Comparison of ENCODE assay signal across 25 cellular contexts in genomic region chr15:32646304-32646703, GRCh38. TPM values are rescaled to one million over a fixed set of nuclear protein-coding genes. Genes with fewer than 3 reads are reported as not detected.
A peak's percentile ranks its signal among the peaks of the same experiment; 100 is the strongest.
DNase-seq lines count a peak whose midpoint lies in the region; FAIRE-seq and TF ChIP-seq lines count a peak whose summit lies in the region.
"Had no signal": no experiment of that assay in that cellular context is flagged by ENCODE, and none has a peak within 500 bp of the region (broad histone marks: within the 10 kb centered on the region; RNA-seq: fewer than 3 reads in every experiment).

No MANE protein-coding gene starts in this region.

- POLR2A ChIA-PET in HEK293T (lab: Yijun Ruan, JAX), result no interaction called here

- H3K4me3 Mint-ChIP-seq in brain, result peak overlapping the region in 3 of 5 experiments; percentile 34 to 53 (median 38)
- H3K4me3 Mint-ChIP-seq: CD4-positive, CD25-positive, alpha-beta regulatory T cell; dendritic cell treated with granulocyte-macrophage colony-stimulating factor and Interleukin-4, amounts not matched to agents 40 ng/mL and 50 ng/mL, for 4 days; naive B cell had no signal

- TF ChIP-seq CTCF in brain (conservative IDR thresholded peaks at IDR 0.05), result no peak

- CTCF ChIA-PET in HEK293T (lab: Yijun Ruan, JAX), result no interaction called here

- no peak for FAIRE-seq in GM12892 (lab: Jason Lieb, UNC)
- FAIRE-seq: bronchial epithelial cell, small intestine had no signal

- H3K36me3 Mint-ChIP-seq in brain, result peaks cover 4% of the 10 kb centered on the region
- H3K36me3 Mint-ChIP-seq: CD4-positive, CD25-positive, alpha-beta regulatory T cell; naive B cell had no signal

- no peak for TF ChIP-seq POLR2A in GM12892 (IDR thresholded peaks at IDR 0.05; ENCODE audit: low read depth, low read length)

- H3K27me3 Mint-ChIP-seq in brain, result peaks cover 5% of the 10 kb centered on the region
- H3K27me3 Mint-ChIP-seq: CD4-positive, CD25-positive, alpha-beta regulatory T cell had no signal

- peaks cover 50% of the 10 kb centered on the region for H3K4me1 Mint-ChIP-seq in brain

- H3K27ac Mint-ChIP-seq in brain, result peak overlapping the region in 4 of 5 experiments; percentile 28 to 92 (median 39)
- H3K27ac Mint-ChIP-seq: dendritic cell treated with granulocyte-macrophage colony-stimulating factor and Interleukin-4, amounts not matched to agents 40 ng/mL and 50 ng/mL, for 4 days had no signal

- DNase-seq in HEK293T (ENCODE audit: extremely low spot score) (peak; percentile 43), NCI-H146 treated with DMSO at 0.1 percent for 48 hours (lab: John Stamatoyannopoulos, UW; ENCODE audit: unreplicated experiment) (peak; percentile 34), NCI-H510A (lab: John Stamatoyannopoulos, UW) (peak; percentile 5), GM12892 (ENCODE audit: insufficient read length) (no peak), COLO829 (ENCODE audit: low spot score) (no peak), globus pallidus (ENCODE audit: low spot score) (no peak)
- no peak for DNase-seq in stimulated activated CD4-positive, alpha-beta T cell treated with anti-CD3 and anti-CD28 coated beads, Interleukin-1b, Interleukin-23, amount 100 ng/mL, for 48 hours
- DNase-seq: activated naive CD4-positive, alpha-beta T cell; activated T-cell treated with anti-CD3 and anti-CD28 coated beads, Interleukin-2, amount 50 U/mL, for 1 hour; CD4-positive, CD25-positive, alpha-beta regulatory T cell; GF-D8; H7; mammary epithelial cell; MM.1S; naive B cell; NCI-H446; occipital lobe; OCI-M1; small intestine; stimulated activated CD4-positive, alpha-beta T cell treated with anti-CD3 and anti-CD28 coated beads, Interleukin-2, amount 100 ng/mL, for 48 hours; stimulated activated naive CD4-positive, alpha-beta T cell; testis had no signal

- no peaks in the 10 kb centered on the region for H3K9me3 Mint-ChIP-seq in brain
- H3K9me3 Mint-ChIP-seq: CD4-positive, CD25-positive, alpha-beta regulatory T cell; dendritic cell treated with granulocyte-macrophage colony-stimulating factor and Interleukin-4, amounts not matched to agents 40 ng/mL and 50 ng/mL, for 4 days; naive B cell had no signal

TF ChIP-seq in HEK293T, 16 proteins besides CTCF, POLR2A, EP300 and RAD21:
- TF ChIP-seq ARNT (IDR thresholded peaks at IDR 0.05) (no peak), L3MBTL2 (conservative IDR thresholded peaks at IDR 0.05) (no peak), TARDBP (IDR thresholded peaks at IDR 0.05) (no peak), NFRKB (IDR thresholded peaks at IDR 0.05) (no peak), LEF1 (IDR thresholded peaks at IDR 0.05; ENCODE audit: borderline replicate concordance) (no peak), HDGF (IDR thresholded peaks at IDR 0.05; ENCODE audit: borderline replicate concordance) (no peak)

RNA-seq across cellular contexts. Expression of gene SCG5, which starts 4.8 kb away (rescaled TPM):
- polyA plus RNA-seq in brain (ENCODE audit: insufficient read depth, low read depth, low replicate concordance), result 151 TPM
- polyA plus RNA-seq in GM12892 (2012; ENCODE audit: missing spikeins), result 0.30 TPM

RNA-seq across cellular contexts. Expression of gene ARHGAP11A, which starts 31.0 kb away (rescaled TPM):
- polyA plus RNA-seq in brain (ENCODE audit: insufficient read depth, low read depth, low replicate concordance), result 9.3 TPM
- polyA plus RNA-seq in GM12892 (2012; ENCODE audit: missing spikeins), result 22.3 TPM

RNA-seq across cellular contexts. Expression of gene GOLGA8N, which starts 53.0 kb away (rescaled TPM):
- 0.61 TPM for polyA plus RNA-seq in brain (ENCODE audit: insufficient read depth, low read depth, low replicate concordance)
- polyA plus RNA-seq in GM12892 (2012; ENCODE audit: missing spikeins), result 0.78 TPM

Comparison
In these comparisons a context has a peak if more than half of its experiments do, and no peak if none do; other contexts are left out.
1. DNase-seq: peak in HEK293T (single experiment), NCI-H146 treated with DMSO at 0.1 percent for 48 hours (single experiment) and NCI-H510A (single experiment); none in GM12892 (single experiment), stimulated activated CD4-positive, alpha-beta T cell treated with anti-CD3 and anti-CD28 coated beads, Interleukin-1b, Interleukin-23, amount 100 ng/mL, for 48 hours (single experiment), COLO829 (single experiment) and globus pallidus (single experiment).